8 cellular contexts compared by ENCODE assay signal in genomic region chr6:129498950-129499870, GRCh38.
DNase-seq lines count a peak whose midpoint lies in the region; ATAC-seq and TF ChIP-seq lines count a peak whose summit lies in the region.

No MANE protein-coding gene starts in this region.

- H3K36me3 ChIP-seq in DOHH2 (ENCODE audit: control insufficient read depth, low read length), result no peaks in the 10 kb centered on the region
- no peaks in the 10 kb centered on the region for H3K36me3 ChIP-seq in mammary epithelial cell (ENCODE audit: insufficient read depth, low read length)
- H3K36me3 ChIP-seq in kidney epithelial cell (ENCODE audit: control insufficient read depth, insufficient read depth, low read length), result no peaks in the 10 kb centered on the region
- no peaks in the 10 kb centered on the region for H3K36me3 ChIP-seq in thyroid gland

- dilution Hi-C loops in mammary epithelial cell (cut with HindIII; ENCODE audit: low sequenced_read_pairs), result no loop called here

- TF ChIP-seq CTCF in DOHH2 (IDR thresholded peaks at IDR 0.05; ENCODE audit: low read depth, low read length, poor library complexity, severe bottlenecking) (peak; percentile 58), mammary epithelial cell (conservative IDR thresholded peaks at IDR 0.05 in 1 of 2, IDR thresholded peaks at IDR 0.05 in 1 of 2; ENCODE audit: extremely low read depth in 1 of 2, insufficient read depth in 1 of 2, low read depth in 1 of 2, low read length in 2 of 2) (peak; percentile 32 to 54), kidney epithelial cell (IDR thresholded peaks at IDR 0.05; ENCODE audit: insufficient read depth, low read length, poor library complexity, severe bottlenecking) (peak; percentile 27), thyroid gland (IDR thresholded peaks at IDR 0.05) (peak; percentile 25 to 82 (median 62))

- H4K20me1 ChIP-seq in DOHH2 (ENCODE audit: control insufficient read depth, insufficient read depth, low read depth, low read length), result no peaks in the 10 kb centered on the region
- no peaks in the 10 kb centered on the region for H4K20me1 ChIP-seq in mammary epithelial cell (ENCODE audit: insufficient read depth, low read length)

- intact Hi-C loops in mammary epithelial cell (cut with micrococcal nuclease), result loop anchor here (1.0 to 2.0 kb wide), 8 partner anchors 30 to 276 kb away; no protein-coding TSS in a partner anchor
- intact Hi-C loops in thyroid gland (cut with DNase I), result loop anchor here (5.0 kb wide), 1 partner anchor 68 kb away; no protein-coding TSS in a partner anchor

- no peak for TF ChIP-seq POLR2A in thyroid gland (IDR thresholded peaks at IDR 0.05)

- H3K9me3 ChIP-seq in DOHH2 (ENCODE audit: control insufficient read depth, insufficient read depth, low read length), result no peaks in the 10 kb centered on the region
- H3K9me3 ChIP-seq in mammary epithelial cell (replicated peaks; ENCODE audit: insufficient read depth, low read length), result no peaks in the 10 kb centered on the region
- no peaks in the 10 kb centered on the region for H3K9me3 ChIP-seq in thyroid gland

- no peaks in the 10 kb centered on the region for H3K9me2 ChIP-seq in DOHH2 (replicated peaks; ENCODE audit: control insufficient read depth, low read length)

- TSS peak; percentile 51 for BruUV-seq in mammary epithelial cell (replicated peaks; lab: Mats Ljungman, UMichigan)

- CTCF ChIA-PET in mammary epithelial cell (lab: Charles Lee; ENCODE audit: low non-redundant PET), result interaction anchor here (0.5 to 1.0 kb wide), 5 partner anchors 55 to 266 kb away, joined by 3 to 5 read pairs (median 5); no protein-coding TSS in a partner anchor

- peaks cover 12% of the 10 kb centered on the region for H3K27me3 ChIP-seq in DOHH2 (ENCODE audit: control insufficient read depth, low read length)
- no peaks in the 10 kb centered on the region for H3K27me3 ChIP-seq in mammary epithelial cell (ENCODE audit: insufficient read depth, low read length)
- H3K27me3 ChIP-seq in kidney epithelial cell (ENCODE audit: control insufficient read depth, insufficient read depth, low read length), result no peaks in the 10 kb centered on the region
- H3K27me3 ChIP-seq in thyroid gland, result no peaks in the 10 kb centered on the region

- H3K4me3 ChIP-seq in DOHH2 (ENCODE audit: low read length), result peak overlapping the region; percentile 12; the same call in 1 of the 2 replicates
- H3K4me3 ChIP-seq in mammary epithelial cell (replicated peaks in 1 of 3; ENCODE audit: insufficient read depth in 1 of 3, low read depth in 2 of 3, low read length in 3 of 3), result peak overlapping the region; percentile 4 to 23 (median 7)
- H3K4me3 ChIP-seq in kidney epithelial cell (ENCODE audit: low read depth, low read length), result no peak overlapping the region
- no peak overlapping the region for H3K4me3 ChIP-seq in thyroid gland (replicated peaks in 1 of 3)

- H2AFZ ChIP-seq in mammary epithelial cell (ENCODE audit: low read depth, low read length), result peak overlapping the region; percentile 75

- H3K9ac ChIP-seq in mammary epithelial cell (ENCODE audit: insufficient read depth, low read length), result peak overlapping the region; percentile 56

- no peaks in the 10 kb centered on the region for H3F3A ChIP-seq in DOHH2 (ENCODE audit: control insufficient read depth, insufficient read depth)

- peak; percentile 66 for ATAC-seq in GM19328 (IDR thresholded peaks at IDR 0.05; ENCODE audit: unreplicated experiment)
- peak; percentile 65 for ATAC-seq in HG03439 (IDR thresholded peaks at IDR 0.05; ENCODE audit: unreplicated experiment)

- H3K4me2 ChIP-seq in DOHH2 (ENCODE audit: low read length) (peak overlapping the region; percentile 45), mammary epithelial cell (ENCODE audit: insufficient read depth, low read depth, low read length) (peak overlapping the region; percentile 74)

- in situ Hi-C loops in mammary epithelial cell (cut with MboI; ENCODE audit: low sequenced_read_pairs in 2 of 2), result loop anchor here (25.0 kb wide), 1 partner anchor 238 kb away; no protein-coding TSS in a partner anchor

- H3K79me2 ChIP-seq in DOHH2 (ENCODE audit: control insufficient read depth, low read length) (no peaks in the 10 kb centered on the region), mammary epithelial cell (ENCODE audit: insufficient read depth, low read length) (no peaks in the 10 kb centered on the region)

- no peak overlapping the region for H3K27ac ChIP-seq in DOHH2 (ENCODE audit: low read depth, low read length)
- H3K27ac ChIP-seq in mammary epithelial cell (ENCODE audit: insufficient read depth, low read depth, low read length), result peak overlapping the region; percentile 90
- H3K27ac ChIP-seq in thyroid gland, result no peak overlapping the region

- H3K4me1 ChIP-seq in DOHH2 (ENCODE audit: control insufficient read depth, low read length), result peaks cover 9% of the 10 kb centered on the region
- peaks cover 67% of the 10 kb centered on the region for H3K4me1 ChIP-seq in mammary epithelial cell (ENCODE audit: insufficient read depth, low read length)
- peaks cover 3 to 9% of the 10 kb centered on the region in 2 donors for H3K4me1 ChIP-seq in thyroid gland

- WGBS in mammary epithelial cell (ENCODE audit: low coverage, missing lambda C conversion rate), result 7% methylated on average over 9 of the region's 9 CpGs
- WGBS in thyroid gland, 2 donors, result 22 to 25% methylated on average over 9 of the region's 9 CpGs

- DNase-seq in OCI-M1 (lab: John Stamatoyannopoulos, UW) (peak; percentile 88), mammary epithelial cell (peak; percentile 75), kidney epithelial cell (ENCODE audit: low read depth) (no peak), thyroid gland (no peak), T1000 (lab: John Stamatoyannopoulos, UW) (no peak)

Comparison
In these comparisons a context has a peak if more than half of its experiments do, and no peak if none do; other contexts are left out.
1. H3K4me3 ChIP-seq: peak in DOHH2 (single experiment) and mammary epithelial cell (3 of 3); none in kidney epithelial cell (single experiment) and thyroid gland (0 of 3).
2. DNase-seq: peak in OCI-M1 (single experiment) and mammary epithelial cell (single experiment); none in kidney epithelial cell (single experiment), thyroid gland (0 of 2) and T1000 (single experiment).
3. Peak in every context shown above with its lines, with median percentiles within 50 percentile points of each other: CTCF ChIP-seq.